1 cellular context compared by ENCODE assay signal in the genomic region with DNA sequence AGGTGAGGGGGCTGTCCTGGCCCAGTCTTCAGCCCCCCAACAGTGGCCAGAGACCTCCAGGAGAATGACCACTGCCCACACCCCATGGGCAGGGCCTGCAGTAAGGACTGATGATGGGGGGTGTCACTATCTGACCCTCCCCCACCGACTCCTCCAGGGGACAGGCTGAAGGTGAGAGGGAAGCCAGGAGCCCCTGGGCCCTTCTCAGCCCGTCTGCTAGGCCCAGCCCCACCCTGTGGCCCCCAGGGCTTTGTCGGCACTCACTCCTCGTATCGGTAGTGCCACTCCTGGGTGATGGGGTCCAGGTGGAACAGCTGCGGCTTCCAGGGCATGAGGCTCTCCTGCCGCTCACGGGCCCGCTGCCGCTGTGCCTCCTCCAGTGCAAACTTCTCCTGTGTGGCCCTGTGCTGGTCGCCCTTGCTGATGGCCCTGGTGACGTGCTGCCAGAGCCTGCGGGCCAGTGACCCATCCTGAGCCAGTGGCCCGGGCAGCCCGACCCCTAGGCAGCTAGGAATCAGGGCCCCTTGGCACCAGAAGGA.
TF ChIP-seq lines count a peak whose summit lies in the region.

No MANE protein-coding gene starts in this region.

TF ChIP-seq in HepG2, 621 proteins besides CTCF, POLR2A, EP300 and RAD21:
- no peak for TF ChIP-seq PRMT3 (CRISPR knock-in tag; IDR thresholded peaks at IDR 0.05; ENCODE audit: borderline replicate concordance, low read depth)
- TF ChIP-seq ZNF782 (CRISPR knock-in tag; IDR thresholded peaks at IDR 0.05; ENCODE audit: borderline replicate concordance) = no peak
- TF ChIP-seq ZNF121 (CRISPR knock-in tag; IDR thresholded peaks at IDR 0.05) = no peak
